15 cellular contexts compared by ENCODE assay signal in the genomic region with DNA sequence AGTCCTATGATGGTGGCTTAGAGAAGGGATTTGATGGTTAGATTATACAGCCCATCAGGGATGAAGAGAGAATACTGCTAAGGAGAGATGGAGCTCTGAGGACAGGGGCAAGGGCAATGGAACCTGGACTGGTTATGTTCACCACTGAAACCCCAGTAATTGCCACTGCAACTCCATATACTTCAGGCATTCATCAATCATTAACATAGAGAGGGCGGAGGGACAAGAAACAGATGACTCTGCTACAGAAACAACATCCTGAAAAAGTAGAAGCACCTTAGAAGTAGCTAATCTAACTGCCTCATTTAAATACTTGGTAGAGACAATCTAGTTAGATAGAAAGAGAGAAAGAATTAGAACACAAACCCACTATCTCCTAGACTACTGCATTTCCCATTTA.
A peak's percentile ranks its signal among the peaks of the same experiment; 100 is the strongest.
DNase-seq lines count a peak whose midpoint lies in the region; ATAC-seq and TF ChIP-seq lines count a peak whose summit lies in the region.
"Had no signal": no experiment of that assay in that cellular context is flagged by ENCODE, and none has a peak within 500 bp of the region (broad histone marks: within the 10 kb centered on the region; RNA-seq: fewer than 3 reads in every experiment).

No MANE protein-coding gene starts in this region.

- H3K4me1 ChIP-seq in GM23338 (ENCODE audit: insufficient read depth) (no peaks in the 10 kb centered on the region), colonic mucosa (no peaks in the 10 kb centered on the region)

- no peak overlapping the region for H3K27ac Mint-ChIP-seq in GM23338
- H3K27ac Mint-ChIP-seq: activated CD4-positive, alpha-beta T cell treated with anti-CD3 and anti-CD28 coated beads for 36 hours had no signal

- peaks cover 89% of the 10 kb centered on the region for H3K36me3 Mint-ChIP-seq in GM23338 (ENCODE audit: low read depth)

- no peaks in the 10 kb centered on the region; the same call in 1 of the 2 replicates for H3F3A ChIP-seq in GM23338 (replicated peaks; ENCODE audit: low read depth)

- H3K36me3 ChIP-seq in GM23338 (ENCODE audit: insufficient read depth) (peaks cover 90% of the 10 kb centered on the region), colonic mucosa (peaks cover 3% of the 10 kb centered on the region)

- no peaks in the 10 kb centered on the region for H3K9me3 Mint-ChIP-seq in GM23338

- TF ChIP-seq CTCF in GM20000 (IDR thresholded peaks at IDR 0.05; ENCODE audit: extremely low read depth, missing control alignments) (no peak), GM23338 (conservative IDR thresholded peaks at IDR 0.05; ENCODE audit: low read depth in 2 of 2) (no peak), colonic mucosa (IDR thresholded peaks at IDR 0.05) (no peak)

- H3K27me3 ChIP-seq in GM23338 (ENCODE audit: insufficient read depth) (no peaks in the 10 kb centered on the region), colonic mucosa (no peaks in the 10 kb centered on the region)

- no peak overlapping the region for H3K4me3 ChIP-seq in GM23338
- H3K4me3 ChIP-seq in colonic mucosa: no peak overlapping the region

- H2AFZ ChIP-seq in GM23338: no peak overlapping the region

- H3K79me2 ChIP-seq in GM23338 (replicated peaks; ENCODE audit: insufficient read depth): peaks cover 3% of the 10 kb centered on the region; the same call in 1 of the 2 replicates

- no peaks in the 10 kb centered on the region for H3K4me1 Mint-ChIP-seq in GM23338
- H3K4me1 Mint-ChIP-seq: activated CD4-positive, alpha-beta T cell treated with anti-CD3 and anti-CD28 coated beads for 36 hours; natural killer cell had no signal

- H3K4me2 ChIP-seq in GM23338: no peak overlapping the region

- H3K9me2 ChIP-seq in GM23338 (ENCODE audit: insufficient read depth): no peaks in the 10 kb centered on the region

- H3K9ac ChIP-seq in colonic mucosa (ENCODE audit: low read depth in 2 of 2, low read length in 2 of 2): no peak overlapping the region

- H4K20me1 ChIP-seq in GM23338 (replicated peaks; ENCODE audit: insufficient read depth): peaks cover 13% of the 10 kb centered on the region

- H3K27me3 Mint-ChIP-seq in GM23338 (ENCODE audit: insufficient read depth, low read depth, poor library complexity): peaks cover 2% of the 10 kb centered on the region
- H3K27me3 Mint-ChIP-seq: activated CD4-positive, alpha-beta T cell treated with anti-CD3 and anti-CD28 coated beads for 36 hours had no signal

- intact Hi-C loops in colonic mucosa (cut with DNase I): no loop called here

- no peak overlapping the region for H3K4me3 Mint-ChIP-seq in GM23338
- H3K4me3 Mint-ChIP-seq: activated CD4-positive, alpha-beta T cell treated with anti-CD3 and anti-CD28 coated beads for 36 hours; natural killer cell had no signal

- DNase-seq in glomerular visceral epithelial cell (ENCODE audit: extremely low spot score) (peak; percentile 9), DMS153 (lab: John Stamatoyannopoulos, UW) (no peak), GM20000 (ENCODE audit: low spot score) (no peak), GM23338 (ENCODE audit: low spot score) (no peak), colonic mucosa (no peak)
- DNase-seq: activated CD4-positive, alpha-beta T cell treated with anti-CD3 and anti-CD28 coated beads for 36 hours; caudate nucleus; HCEC 1CT; KBM-7; natural killer cell; NCI-H1105 treated with DMSO at 0.1 percent for 48 hours; SIG-M5 had no signal

- no peaks in the 10 kb centered on the region for H3K9me3 ChIP-seq in colonic mucosa

- peak; percentile 85 for ATAC-seq in GM18870 (IDR thresholded peaks at IDR 0.05; ENCODE audit: unreplicated experiment)
- ATAC-seq in GM19468 (IDR thresholded peaks at IDR 0.05; ENCODE audit: extremely low read depth, unreplicated experiment): peak; percentile 83
- ATAC-seq in HG02973 (IDR thresholded peaks at IDR 0.05; ENCODE audit: unreplicated experiment): peak; percentile 72
- ATAC-seq in GM23338: no peak
- ATAC-seq: activated CD4-positive, alpha-beta T cell treated with anti-CD3 and anti-CD28 coated beads for 36 hours; natural killer cell had no signal

- H3K27ac ChIP-seq in GM23338 (ENCODE audit: low read depth) (no peak overlapping the region), colonic mucosa (no peak overlapping the region)

TF ChIP-seq in GM23338, 12 proteins besides CTCF, POLR2A, EP300 and RAD21:
- no peak for TF ChIP-seq STAT1 (IDR thresholded peaks at IDR 0.05; ENCODE audit: unreplicated experiment)
- no peak for TF ChIP-seq ZNF114 (CRISPR knock-in tag; IDR thresholded peaks at IDR 0.05)
TF ChIP-seq in GM23338: peak in this region for 0.
